ENCODE assay signal across 38 cellular contexts in genomic region chr10:106999118-106999707, GRCh38.
"Had no signal": no experiment of that assay in that cellular context is flagged by ENCODE, and none has a peak within 500 bp of the region (broad histone marks: within the 10 kb centered on the region; RNA-seq: fewer than 3 reads in every experiment).

No MANE protein-coding gene starts in this region.

- H3K4me3 ChIP-seq: adrenal gland, body of pancreas, breast epithelium, MG63, Peyer's patch, SJSA1 had no signal

- H3K9me3 ChIP-seq: adrenal gland, body of pancreas, breast epithelium, MG63, Peyer's patch had no signal

- H3K4me1 Mint-ChIP-seq: activated B cell treated with CpG ODN at 0.5 μM for 24 hours, T-helper 17 cell had no signal

- H3K4me1 ChIP-seq: body of pancreas, breast epithelium, Peyer's patch, SJSA1 had no signal

- H3K27me3 ChIP-seq: adrenal gland, body of pancreas, breast epithelium, MG63, Peyer's patch, SJSA1 had no signal

- H3K27ac Mint-ChIP-seq: activated B cell treated with CpG ODN at 0.5 μM for 24 hours; activated CD4-positive, alpha-beta memory T cell treated with anti-CD3 and anti-CD28 coated beads for 36 hours; activated naive CD4-positive, alpha-beta T cell treated with anti-CD3 and anti-CD28 coated beads for 36 hours; activated naive CD4-positive, alpha-beta T cell treated with anti-CD3 and anti-CD28 coated beads, Interleukin-2, amount 50 U/mL, for 72 hours; activated T-helper 1 cell treated with anti-CD3 and anti-CD28 coated beads, Interleukin-12 subunit alpha, Interleukin-12 subunit beta, Interleukin-2, Interleukin-4 antibody, amounts not matched to agents 30 ng/mL and 10 ng/mL and 1 ng/mL, durations not matched to agents 14 hours and 24 hours and 36 hours; T-helper 17 cell had no signal

- FAIRE-seq: astrocyte, colon had no signal

- H3K27ac ChIP-seq: adrenal gland, body of pancreas, breast epithelium, Peyer's patch, SJSA1, VCaP had no signal

- H3K27me3 Mint-ChIP-seq: activated B cell treated with CpG ODN at 0.5 μM for 24 hours; activated CD4-positive, alpha-beta memory T cell treated with anti-CD3 and anti-CD28 coated beads for 36 hours; T-helper 17 cell had no signal

- H3K36me3 ChIP-seq: adrenal gland, breast epithelium, MG63, Peyer's patch, SJSA1 had no signal

- DNase-seq: activated B cell treated with CpG ODN at 0.5 μM for 24 hours; activated CD4-positive, alpha-beta memory T cell treated with anti-CD3 and anti-CD28 coated beads for 36 hours; activated CD4-positive, alpha-beta T cell treated with anti-CD3 and anti-CD28 coated beads for 4 hours; activated CD4-positive, alpha-beta T cell treated with anti-CD3 and anti-CD28 coated beads, Interleukin-2, amount 50 U/mL, for 1 hour; activated CD4-positive, CD25-positive, alpha-beta regulatory T cell treated with anti-CD3 and anti-CD28 coated beads, Interleukin-2, amount 50 U/mL, for 72 hours; activated CD8-positive, alpha-beta memory T cell treated with anti-CD3 and anti-CD28 coated beads, Interleukin-2, amount 50 U/mL, for 4 hours; activated gamma-delta T cell treated with Interleukin-2 at 50 U/mL for 16 hours; activated naive CD4-positive, alpha-beta T cell treated with anti-CD3 and anti-CD28 coated beads for 36 hours; activated T-cell treated with anti-CD3 and anti-CD28 coated beads for 4 hours; activated T-cell treated with anti-CD3 and anti-CD28 coated beads, Interleukin-2, amount 50 U/mL, for 4 hours; adrenal gland; body of pancreas; caudate nucleus; cerebellar nuclear complex; Karpas-422; MG63; NCI-H1048; NCI-H1105 treated with DMSO at 0.1 percent for 48 hours; NCI-H1436; NCI-H1694; NCI-H1930; NCI-H2081 treated with DMSO at 0.1 percent for 48 hours; NCI-H510A; NCI-H526; NCI-H748 treated with DMSO at 0.1 percent for 48 hours; NK-92 treated with Interleukin-12 subunit alpha and Interleukin-12 subunit beta, amount 100 ng/mL, for 24 hours; PC-3; Peyer's patch; RPMI8226; SHP77 treated with DMSO at 0.1 percent for 48 hours; T-helper 17 cell had no signal

- H3K4me3 Mint-ChIP-seq: activated B cell treated with CpG ODN at 0.5 μM for 24 hours; activated CD4-positive, alpha-beta memory T cell treated with anti-CD3 and anti-CD28 coated beads for 36 hours; activated naive CD4-positive, alpha-beta T cell treated with anti-CD3 and anti-CD28 coated beads for 36 hours; activated T-cell treated with anti-CD3 and anti-CD28 coated beads, Interleukin-2, amount 50 U/mL, for 4 hours; activated T-helper 1 cell treated with anti-CD3 and anti-CD28 coated beads, Interleukin-12 subunit alpha, Interleukin-12 subunit beta, Interleukin-2, Interleukin-4 antibody, amounts not matched to agents 30 ng/mL and 10 ng/mL and 1 ng/mL, durations not matched to agents 14 hours and 24 hours and 36 hours; T-helper 17 cell had no signal

- ATAC-seq: activated naive CD4-positive, alpha-beta T cell treated with anti-CD3 and anti-CD28 coated beads, Interleukin-2, amount 50 U/mL, for 72 hours; activated T-cell treated with anti-CD3 and anti-CD28 coated beads, Interleukin-2, amount 50 U/mL, for 4 hours; body of pancreas; PC-3; T-helper 17 cell had no signal

- H3K36me3 Mint-ChIP-seq: activated CD4-positive, alpha-beta memory T cell treated with anti-CD3 and anti-CD28 coated beads for 36 hours; activated naive CD4-positive, alpha-beta T cell treated with anti-CD3 and anti-CD28 coated beads, Interleukin-2, amount 50 U/mL, for 72 hours had no signal
